ENCODE assay signal across 1 cellular context in genomic region chr17:44757918-44758413, GRCh38.
TF ChIP-seq lines count a peak whose summit lies in the region.

No MANE protein-coding gene starts in this region.

TF ChIP-seq in GM23338, 12 proteins besides CTCF, POLR2A, EP300 and RAD21 (continued from another document):
- TF ChIP-seq ZNF462 (CRISPR knock-in tag; IDR thresholded peaks at IDR 0.05), result no peak
- no peak for TF ChIP-seq EZH2phosphoT487 (IDR thresholded peaks at IDR 0.05; ENCODE audit: unreplicated experiment)
- no peak for TF ChIP-seq ZNF114 (CRISPR knock-in tag; IDR thresholded peaks at IDR 0.05)
- TF ChIP-seq NANOG (IDR thresholded peaks at IDR 0.05; ENCODE audit: borderline replicate concordance), result no peak
- no peak for TF ChIP-seq STAT1 (IDR thresholded peaks at IDR 0.05; ENCODE audit: unreplicated experiment)
- no peak for TF ChIP-seq ZNF331 (CRISPR knock-in tag; IDR thresholded peaks at IDR 0.05; ENCODE audit: low read depth)
- TF ChIP-seq EZH2 (IDR thresholded peaks at IDR 0.05; ENCODE audit: low read depth, unreplicated experiment), result no peak
- no peak for TF ChIP-seq REST (IDR thresholded peaks at IDR 0.05; ENCODE audit: unreplicated experiment)
- no peak for TF ChIP-seq POLR2AphosphoS5 (IDR thresholded peaks at IDR 0.05; ENCODE audit: low read depth)
